Comparison of ENCODE assay signal across 1 cellular context in the genomic region with DNA sequence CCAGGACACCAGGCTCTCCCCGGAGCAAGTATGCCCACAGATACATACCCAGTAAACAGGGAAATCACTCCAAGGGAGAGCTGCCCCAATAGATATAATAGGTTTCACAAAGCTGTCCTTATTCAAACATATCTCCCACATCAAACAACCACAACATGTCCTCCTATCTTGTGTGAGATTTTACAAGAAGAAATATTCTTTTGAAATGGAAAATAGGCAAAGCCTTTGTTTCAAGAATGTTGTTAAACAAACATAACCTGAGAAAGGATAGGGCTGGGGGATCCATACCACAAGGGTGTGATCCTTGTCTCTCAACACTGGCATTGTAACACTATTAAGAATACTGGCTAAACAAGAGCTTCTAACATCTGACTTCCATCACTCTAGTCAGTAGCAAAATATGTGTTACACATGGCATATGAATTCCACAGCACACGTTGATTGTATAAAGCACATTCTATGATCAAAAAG.
A peak's percentile ranks its signal among the peaks of the same experiment; 100 is the strongest.
TF ChIP-seq lines count a peak whose summit lies in the region.

No MANE protein-coding gene starts in this region.

TF ChIP-seq in HepG2, 621 proteins besides CTCF, POLR2A, EP300 and RAD21 (continues in another document):
- no peak for TF ChIP-seq ZNF101 (CRISPR knock-in tag; IDR thresholded peaks at IDR 0.05; ENCODE audit: borderline replicate concordance, low read depth)
- no peak for TF ChIP-seq KMT2A (CRISPR knock-in tag; IDR thresholded peaks at IDR 0.05)
- no peak for TF ChIP-seq PHF21A (CRISPR knock-in tag; IDR thresholded peaks at IDR 0.05)
- no peak for TF ChIP-seq CBX2 (IDR thresholded peaks at IDR 0.05; ENCODE audit: low read depth, low read length)
- no peak for TF ChIP-seq CBX2 (CRISPR knock-in tag; IDR thresholded peaks at IDR 0.05; ENCODE audit: low read depth)
- TF ChIP-seq, protein P1, sequence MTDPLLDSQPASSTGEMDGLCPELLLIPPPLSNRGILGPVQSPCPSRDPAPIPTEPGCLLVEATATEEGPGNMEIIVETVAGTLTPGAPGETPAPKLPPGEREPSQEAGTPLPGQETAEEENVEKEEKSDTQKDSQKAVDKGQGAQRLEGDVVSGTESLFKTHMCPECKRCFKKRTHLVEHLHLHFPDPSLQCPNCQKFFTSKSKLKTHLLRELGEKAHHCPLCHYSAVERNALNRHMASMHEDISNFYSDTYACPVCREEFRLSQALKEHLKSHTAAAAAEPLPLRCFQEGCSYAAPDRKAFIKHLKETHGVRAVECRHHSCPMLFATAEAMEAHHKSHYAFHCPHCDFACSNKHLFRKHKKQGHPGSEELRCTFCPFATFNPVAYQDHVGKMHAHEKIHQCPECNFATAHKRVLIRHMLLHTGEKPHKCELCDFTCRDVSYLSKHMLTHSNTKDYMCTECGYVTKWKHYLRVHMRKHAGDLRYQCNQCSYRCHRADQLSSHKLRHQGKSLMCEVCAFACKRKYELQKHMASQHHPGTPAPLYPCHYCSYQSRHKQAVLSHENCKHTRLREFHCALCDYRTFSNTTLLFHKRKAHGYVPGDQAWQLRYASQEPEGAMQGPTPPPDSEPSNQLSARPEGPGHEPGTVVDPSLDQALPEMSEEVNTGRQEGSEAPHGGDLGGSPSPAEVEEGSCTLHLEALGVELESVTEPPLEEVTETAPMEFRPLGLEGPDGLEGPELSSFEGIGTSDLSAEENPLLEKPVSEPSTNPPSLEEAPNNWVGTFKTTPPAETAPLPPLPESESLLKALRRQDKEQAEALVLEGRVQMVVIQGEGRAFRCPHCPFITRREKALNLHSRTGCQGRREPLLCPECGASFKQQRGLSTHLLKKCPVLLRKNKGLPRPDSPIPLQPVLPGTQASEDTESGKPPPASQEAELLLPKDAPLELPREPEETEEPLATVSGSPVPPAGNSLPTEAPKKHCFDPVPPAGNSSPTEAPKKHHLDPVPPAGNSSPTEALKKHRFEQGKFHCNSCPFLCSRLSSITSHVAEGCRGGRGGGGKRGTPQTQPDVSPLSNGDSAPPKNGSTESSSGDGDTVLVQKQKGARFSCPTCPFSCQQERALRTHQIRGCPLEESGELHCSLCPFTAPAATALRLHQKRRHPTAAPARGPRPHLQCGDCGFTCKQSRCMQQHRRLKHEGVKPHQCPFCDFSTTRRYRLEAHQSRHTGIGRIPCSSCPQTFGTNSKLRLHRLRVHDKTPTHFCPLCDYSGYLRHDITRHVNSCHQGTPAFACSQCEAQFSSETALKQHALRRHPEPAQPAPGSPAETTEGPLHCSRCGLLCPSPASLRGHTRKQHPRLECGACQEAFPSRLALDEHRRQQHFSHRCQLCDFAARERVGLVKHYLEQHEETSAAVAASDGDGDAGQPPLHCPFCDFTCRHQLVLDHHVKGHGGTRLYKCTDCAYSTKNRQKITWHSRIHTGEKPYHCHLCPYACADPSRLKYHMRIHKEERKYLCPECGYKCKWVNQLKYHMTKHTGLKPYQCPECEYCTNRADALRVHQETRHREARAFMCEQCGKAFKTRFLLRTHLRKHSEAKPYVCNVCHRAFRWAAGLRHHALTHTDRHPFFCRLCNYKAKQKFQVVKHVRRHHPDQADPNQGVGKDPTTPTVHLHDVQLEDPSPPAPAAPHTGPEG (CRISPR knock-in tag; IDR thresholded peaks at IDR 0.05), result no peak
- TF ChIP-seq, protein P2, sequence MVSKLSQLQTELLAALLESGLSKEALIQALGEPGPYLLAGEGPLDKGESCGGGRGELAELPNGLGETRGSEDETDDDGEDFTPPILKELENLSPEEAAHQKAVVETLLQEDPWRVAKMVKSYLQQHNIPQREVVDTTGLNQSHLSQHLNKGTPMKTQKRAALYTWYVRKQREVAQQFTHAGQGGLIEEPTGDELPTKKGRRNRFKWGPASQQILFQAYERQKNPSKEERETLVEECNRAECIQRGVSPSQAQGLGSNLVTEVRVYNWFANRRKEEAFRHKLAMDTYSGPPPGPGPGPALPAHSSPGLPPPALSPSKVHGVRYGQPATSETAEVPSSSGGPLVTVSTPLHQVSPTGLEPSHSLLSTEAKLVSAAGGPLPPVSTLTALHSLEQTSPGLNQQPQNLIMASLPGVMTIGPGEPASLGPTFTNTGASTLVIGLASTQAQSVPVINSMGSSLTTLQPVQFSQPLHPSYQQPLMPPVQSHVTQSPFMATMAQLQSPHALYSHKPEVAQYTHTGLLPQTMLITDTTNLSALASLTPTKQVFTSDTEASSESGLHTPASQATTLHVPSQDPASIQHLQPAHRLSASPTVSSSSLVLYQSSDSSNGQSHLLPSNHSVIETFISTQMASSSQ (IDR thresholded peaks at IDR 0.05; ENCODE audit: low read depth), result no peak
- TF ChIP-seq, protein P2 (CRISPR knock-in tag; IDR thresholded peaks at IDR 0.05; ENCODE audit: borderline replicate concordance), result peak; percentile 24; the same call in 1 of the 2 replicates
- TF ChIP-seq ZNF3 (CRISPR knock-in tag; IDR thresholded peaks at IDR 0.05), result no peak
- TF ChIP-seq SIX1 (CRISPR knock-in tag; IDR thresholded peaks at IDR 0.05; ENCODE audit: borderline replicate concordance), result no peak
- 0 out of 2 replicates have a peak, but pooled peaks have one; percentile 13 for TF ChIP-seq RCOR2 (CRISPR knock-in tag; IDR thresholded peaks at IDR 0.05)
- TF ChIP-seq MTF1 (CRISPR knock-in tag; IDR thresholded peaks at IDR 0.05), result no peak
- no peak for TF ChIP-seq ZNF510 (CRISPR knock-in tag; IDR thresholded peaks at IDR 0.05; ENCODE audit: low read depth)
- TF ChIP-seq ISL2 (CRISPR knock-in tag; IDR thresholded peaks at IDR 0.05), result peak; percentile 36; the same call in 1 of the 2 replicates
- no peak for TF ChIP-seq ZNF430 (CRISPR knock-in tag; IDR thresholded peaks at IDR 0.05)
- no peak for TF ChIP-seq ZNF124 (CRISPR knock-in tag; IDR thresholded peaks at IDR 0.05)
- TF ChIP-seq, protein P3, sequence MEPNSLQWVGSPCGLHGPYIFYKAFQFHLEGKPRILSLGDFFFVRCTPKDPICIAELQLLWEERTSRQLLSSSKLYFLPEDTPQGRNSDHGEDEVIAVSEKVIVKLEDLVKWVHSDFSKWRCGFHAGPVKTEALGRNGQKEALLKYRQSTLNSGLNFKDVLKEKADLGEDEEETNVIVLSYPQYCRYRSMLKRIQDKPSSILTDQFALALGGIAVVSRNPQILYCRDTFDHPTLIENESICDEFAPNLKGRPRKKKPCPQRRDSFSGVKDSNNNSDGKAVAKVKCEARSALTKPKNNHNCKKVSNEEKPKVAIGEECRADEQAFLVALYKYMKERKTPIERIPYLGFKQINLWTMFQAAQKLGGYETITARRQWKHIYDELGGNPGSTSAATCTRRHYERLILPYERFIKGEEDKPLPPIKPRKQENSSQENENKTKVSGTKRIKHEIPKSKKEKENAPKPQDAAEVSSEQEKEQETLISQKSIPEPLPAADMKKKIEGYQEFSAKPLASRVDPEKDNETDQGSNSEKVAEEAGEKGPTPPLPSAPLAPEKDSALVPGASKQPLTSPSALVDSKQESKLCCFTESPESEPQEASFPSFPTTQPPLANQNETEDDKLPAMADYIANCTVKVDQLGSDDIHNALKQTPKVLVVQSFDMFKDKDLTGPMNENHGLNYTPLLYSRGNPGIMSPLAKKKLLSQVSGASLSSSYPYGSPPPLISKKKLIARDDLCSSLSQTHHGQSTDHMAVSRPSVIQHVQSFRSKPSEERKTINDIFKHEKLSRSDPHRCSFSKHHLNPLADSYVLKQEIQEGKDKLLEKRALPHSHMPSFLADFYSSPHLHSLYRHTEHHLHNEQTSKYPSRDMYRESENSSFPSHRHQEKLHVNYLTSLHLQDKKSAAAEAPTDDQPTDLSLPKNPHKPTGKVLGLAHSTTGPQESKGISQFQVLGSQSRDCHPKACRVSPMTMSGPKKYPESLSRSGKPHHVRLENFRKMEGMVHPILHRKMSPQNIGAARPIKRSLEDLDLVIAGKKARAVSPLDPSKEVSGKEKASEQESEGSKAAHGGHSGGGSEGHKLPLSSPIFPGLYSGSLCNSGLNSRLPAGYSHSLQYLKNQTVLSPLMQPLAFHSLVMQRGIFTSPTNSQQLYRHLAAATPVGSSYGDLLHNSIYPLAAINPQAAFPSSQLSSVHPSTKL (CRISPR knock-in tag; IDR thresholded peaks at IDR 0.05), result peak; percentile 76
- peak; percentile 74 for TF ChIP-seq TCF7 (IDR thresholded peaks at IDR 0.05; ENCODE audit: low read depth)
- peak; percentile 74 for TF ChIP-seq NCOA2 (CRISPR knock-in tag; IDR thresholded peaks at IDR 0.05)
- TF ChIP-seq RARA (CRISPR knock-in tag; IDR thresholded peaks at IDR 0.05), result peak; percentile 54
- no peak for TF ChIP-seq AGO1 (IDR thresholded peaks at IDR 0.05; ENCODE audit: low read depth, low read length, poor library complexity, severe bottlenecking)
- TF ChIP-seq, protein P4, sequence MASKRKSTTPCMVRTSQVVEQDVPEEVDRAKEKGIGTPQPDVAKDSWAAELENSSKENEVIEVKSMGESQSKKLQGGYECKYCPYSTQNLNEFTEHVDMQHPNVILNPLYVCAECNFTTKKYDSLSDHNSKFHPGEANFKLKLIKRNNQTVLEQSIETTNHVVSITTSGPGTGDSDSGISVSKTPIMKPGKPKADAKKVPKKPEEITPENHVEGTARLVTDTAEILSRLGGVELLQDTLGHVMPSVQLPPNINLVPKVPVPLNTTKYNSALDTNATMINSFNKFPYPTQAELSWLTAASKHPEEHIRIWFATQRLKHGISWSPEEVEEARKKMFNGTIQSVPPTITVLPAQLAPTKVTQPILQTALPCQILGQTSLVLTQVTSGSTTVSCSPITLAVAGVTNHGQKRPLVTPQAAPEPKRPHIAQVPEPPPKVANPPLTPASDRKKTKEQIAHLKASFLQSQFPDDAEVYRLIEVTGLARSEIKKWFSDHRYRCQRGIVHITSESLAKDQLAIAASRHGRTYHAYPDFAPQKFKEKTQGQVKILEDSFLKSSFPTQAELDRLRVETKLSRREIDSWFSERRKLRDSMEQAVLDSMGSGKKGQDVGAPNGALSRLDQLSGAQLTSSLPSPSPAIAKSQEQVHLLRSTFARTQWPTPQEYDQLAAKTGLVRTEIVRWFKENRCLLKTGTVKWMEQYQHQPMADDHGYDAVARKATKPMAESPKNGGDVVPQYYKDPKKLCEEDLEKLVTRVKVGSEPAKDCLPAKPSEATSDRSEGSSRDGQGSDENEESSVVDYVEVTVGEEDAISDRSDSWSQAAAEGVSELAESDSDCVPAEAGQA (IDR thresholded peaks at IDR 0.05; ENCODE audit: low read depth), result no peak
- TF ChIP-seq, protein P4 (CRISPR knock-in tag; IDR thresholded peaks at IDR 0.05; ENCODE audit: borderline replicate concordance), result no peak
- peak; percentile 36; the same call in 1 of the 2 replicates for TF ChIP-seq CREM (IDR thresholded peaks at IDR 0.05)
- TF ChIP-seq CREM (CRISPR knock-in tag; IDR thresholded peaks at IDR 0.05), result no peak
- TF ChIP-seq NFIC (IDR thresholded peaks at IDR 0.05; ENCODE audit: low read length), result no peak; the same call in 1 of the 2 replicates
- TF ChIP-seq, protein P5, sequence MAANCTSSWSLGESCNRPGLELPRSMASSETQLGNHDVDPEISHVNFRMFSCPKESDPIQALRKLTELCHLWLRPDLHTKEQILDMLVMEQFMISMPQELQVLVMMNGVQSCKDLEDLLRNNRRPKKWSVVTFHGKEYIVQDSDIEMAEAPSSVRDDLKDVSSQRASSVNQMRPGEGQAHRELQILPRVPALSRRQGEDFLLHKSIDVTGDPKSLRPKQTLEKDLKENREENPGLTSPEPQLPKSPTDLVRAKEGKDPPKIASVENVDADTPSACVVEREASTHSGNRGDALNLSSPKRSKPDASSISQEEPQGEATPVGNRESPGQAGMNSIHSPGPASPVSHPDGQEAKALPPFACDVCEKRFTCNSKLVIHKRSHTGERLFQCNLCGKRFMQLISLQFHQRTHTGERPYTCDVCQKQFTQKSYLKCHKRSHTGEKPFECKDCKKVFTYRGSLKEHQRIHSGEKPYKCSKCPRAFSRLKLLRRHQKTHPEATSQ (CRISPR knock-in tag; IDR thresholded peaks at IDR 0.05; ENCODE audit: borderline replicate concordance), result no peak
- no peak for TF ChIP-seq NR2F6 (IDR thresholded peaks at IDR 0.05)
- peak; percentile 7; the same call in 1 of the 2 replicates for TF ChIP-seq NR2F6 (CRISPR knock-in tag; IDR thresholded peaks at IDR 0.05)
- TF ChIP-seq FOXA3 (CRISPR knock-in tag; IDR thresholded peaks at IDR 0.05), result 0 out of 2 replicates have a peak, but pooled peaks have one; percentile 30
- peak; percentile 85; the same call in 1 of the 2 replicates for TF ChIP-seq SOX5 (CRISPR knock-in tag; IDR thresholded peaks at IDR 0.05; ENCODE audit: borderline replicate concordance)
- TF ChIP-seq ZNF670 (CRISPR knock-in tag; IDR thresholded peaks at IDR 0.05; ENCODE audit: borderline replicate concordance), result no peak
- no peak for TF ChIP-seq SOX13 (IDR thresholded peaks at IDR 0.05)
- TF ChIP-seq SOX13 (CRISPR knock-in tag; conservative IDR thresholded peaks at IDR 0.05 in 1 of 2, IDR thresholded peaks at IDR 0.05 in 1 of 2), result peak in 1 of 2 experiments; percentile 90; a peak in 2 of 4 replicates
- no peak for TF ChIP-seq KLF12 (CRISPR knock-in tag; IDR thresholded peaks at IDR 0.05; ENCODE audit: borderline replicate concordance)
- TF ChIP-seq RBM22 (optimal IDR thresholded peaks at IDR 0.05; ENCODE audit: low read length), result peak; percentile 51
- TF ChIP-seq GATAD2A (CRISPR knock-in tag; IDR thresholded peaks at IDR 0.05), result peak; percentile 57
- TF ChIP-seq ZKSCAN5 (CRISPR knock-in tag; IDR thresholded peaks at IDR 0.05), result no peak
- TF ChIP-seq MIER2 (CRISPR knock-in tag; IDR thresholded peaks at IDR 0.05), result no peak
- TF ChIP-seq BCL6 (CRISPR knock-in tag; IDR thresholded peaks at IDR 0.05), result peak; percentile 81
- peak; percentile 19; the same call in 1 of the 2 replicates for TF ChIP-seq SIX4 (CRISPR knock-in tag; IDR thresholded peaks at IDR 0.05)
- TF ChIP-seq FOXK2 (IDR thresholded peaks at IDR 0.05), result no peak
